Comparison of ENCODE assay signal across 21 cellular contexts in the genomic region with DNA sequence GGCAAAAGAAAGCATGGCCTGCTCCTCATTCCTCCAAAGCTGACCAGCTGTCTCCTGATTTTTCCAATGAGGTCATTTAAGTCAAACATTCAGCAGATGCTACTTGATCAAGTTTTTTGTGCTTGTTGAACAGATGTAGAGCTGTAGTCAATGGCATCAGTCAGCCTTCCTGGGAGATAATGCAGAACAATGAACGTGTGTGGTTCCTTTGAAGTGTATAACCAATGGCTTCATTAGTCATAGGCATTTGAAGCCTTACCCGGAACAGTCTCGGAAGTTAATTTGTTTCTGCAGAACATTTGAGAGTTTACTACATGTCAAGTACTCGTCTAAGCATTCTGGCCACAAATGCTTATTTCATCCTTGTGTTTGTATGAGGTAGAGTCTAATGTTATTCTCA.
DNase-seq lines count a peak whose midpoint lies in the region; ATAC-seq and TF ChIP-seq lines count a peak whose summit lies in the region.
"Had no signal": no experiment of that assay in that cellular context is flagged by ENCODE, and none has a peak within 500 bp of the region (broad histone marks: within the 10 kb centered on the region; RNA-seq: fewer than 3 reads in every experiment).

No MANE protein-coding gene starts in this region.

- no peak for TF ChIP-seq CTCF in left lung (IDR thresholded peaks at IDR 0.05)
- no peak for TF ChIP-seq CTCF in smooth muscle cell (IDR thresholded peaks at IDR 0.05; ENCODE audit: borderline replicate concordance, insufficient read depth, poor library complexity, severe bottlenecking)

- peaks cover 8% of the 10 kb centered on the region for H3K27me3 Mint-ChIP-seq in activated naive CD8-positive, alpha-beta T cell treated with anti-CD3 and anti-CD28 coated beads, Interleukin-2, amount 50 U/mL, for 24 hours

- H3K79me2 ChIP-seq in smooth muscle cell (ENCODE audit: low read depth), result no peaks in the 10 kb centered on the region

- no peak overlapping the region for H3K27ac Mint-ChIP-seq in activated naive CD8-positive, alpha-beta T cell treated with anti-CD3 and anti-CD28 coated beads, Interleukin-2, amount 50 U/mL, for 24 hours
- H3K27ac Mint-ChIP-seq: H9, HFFc6 had no signal

- peak; percentile 21 for DNase-seq in A172 (ENCODE audit: low spot score)
- DNase-seq in SJCRH30, result peak; percentile 13 to 53
- DNase-seq in left lung, result no peak
- no peak for DNase-seq in smooth muscle cell (lab: John Stamatoyannopoulos, UW; ENCODE audit: unreplicated experiment)
- DNase-seq in activated naive CD8-positive, alpha-beta T cell treated with anti-CD3 and anti-CD28 coated beads, Interleukin-2, amount 50 U/mL, for 24 hours, result no peak
- DNase-seq: BE2C, DND-41, H9, HFFc6, KBM-7, NCI-H1092 treated with DMSO at 0.1 percent for 48 hours, NCI-H1436 treated with DMSO at 0.1 percent for 48 hours, NCI-H1930, NCI-H510A treated with DMSO at 0.1 percent for 48 hours, NCI-H748 treated with DMSO at 0.1 percent for 48 hours, SIG-M5 had no signal

- peaks cover 10% of the 10 kb centered on the region for H3K4me1 ChIP-seq in SJCRH30
- H3K4me1 ChIP-seq in left lung, result no peaks in the 10 kb centered on the region
- H3K4me1 ChIP-seq in smooth muscle cell (ENCODE audit: low read depth), result peaks cover 11% of the 10 kb centered on the region
- H3K4me1 ChIP-seq: A549, BE2C had no signal

- no peaks in the 10 kb centered on the region for H3K27me3 ChIP-seq in SJCRH30
- H3K27me3 ChIP-seq in left lung, result no peaks in the 10 kb centered on the region
- H3K27me3 ChIP-seq in smooth muscle cell (ENCODE audit: low read depth), result no peaks in the 10 kb centered on the region
- H3K27me3 ChIP-seq: BE2C had no signal

- H3K36me3 Mint-ChIP-seq in activated naive CD8-positive, alpha-beta T cell treated with anti-CD3 and anti-CD28 coated beads, Interleukin-2, amount 50 U/mL, for 24 hours (ENCODE audit: low read depth), result no peaks in the 10 kb centered on the region

- H3K36me3 ChIP-seq in SJCRH30 (no peaks in the 10 kb centered on the region), left lung (no peaks in the 10 kb centered on the region), smooth muscle cell (ENCODE audit: low read depth) (no peaks in the 10 kb centered on the region)
- H3K36me3 ChIP-seq: BE2C had no signal

- H2AFZ ChIP-seq in smooth muscle cell (ENCODE audit: low read depth), result no peak overlapping the region

- H3K9ac ChIP-seq in smooth muscle cell (ENCODE audit: low read depth), result no peak overlapping the region

- no peaks in the 10 kb centered on the region for H4K20me1 ChIP-seq in smooth muscle cell (ENCODE audit: low read depth)

- 11% methylated on average over 4 of the region's 4 CpGs for WGBS in smooth muscle cell (ENCODE audit: low lambda C conversion rate)

- no peak overlapping the region for H3K4me3 Mint-ChIP-seq in activated naive CD8-positive, alpha-beta T cell treated with anti-CD3 and anti-CD28 coated beads, Interleukin-2, amount 50 U/mL, for 24 hours
- H3K4me3 Mint-ChIP-seq: H9, HFFc6 had no signal

- ATAC-seq in left lung (peak; percentile 50), HG03342 (IDR thresholded peaks at IDR 0.05; ENCODE audit: unreplicated experiment) (no peak), HG02571 (IDR thresholded peaks at IDR 0.05; ENCODE audit: unreplicated experiment) (no peak)
- ATAC-seq in activated naive CD8-positive, alpha-beta T cell treated with anti-CD3 and anti-CD28 coated beads, Interleukin-2, amount 50 U/mL, for 24 hours, result no peak
- ATAC-seq: A549, GM12878 had no signal

- H3K4me2 ChIP-seq in smooth muscle cell, result peak overlapping the region; percentile 37
- H3K4me2 ChIP-seq: A549 had no signal

- peak overlapping the region; percentile 56 for H3K27ac ChIP-seq in SJCRH30
- H3K27ac ChIP-seq in left lung, result no peak overlapping the region
- H3K27ac ChIP-seq in smooth muscle cell (ENCODE audit: low read depth), result no peak overlapping the region
- H3K27ac ChIP-seq: A549, HL-60 had no signal

- H3K4me3 ChIP-seq in SJCRH30 (no peak overlapping the region), left lung (no peak overlapping the region), smooth muscle cell (no peak overlapping the region)
- H3K4me3 ChIP-seq: A549, GM12878 had no signal

- intact Hi-C loops in left lung (cut with DNase I), result no loop called here

- no peaks in the 10 kb centered on the region for H3K4me1 Mint-ChIP-seq in activated naive CD8-positive, alpha-beta T cell treated with anti-CD3 and anti-CD28 coated beads, Interleukin-2, amount 50 U/mL, for 24 hours
- H3K4me1 Mint-ChIP-seq: H9 had no signal

- no peaks in the 10 kb centered on the region for H3K9me3 ChIP-seq in SJCRH30 (replicated peaks)
- no peaks in the 10 kb centered on the region for H3K9me3 ChIP-seq in left lung
- no peaks in the 10 kb centered on the region for H3K9me3 ChIP-seq in smooth muscle cell (replicated peaks; ENCODE audit: low read depth)
- H3K9me3 ChIP-seq: A549, BE2C had no signal

- no peaks in the 10 kb centered on the region for H3K9me3 Mint-ChIP-seq in activated naive CD8-positive, alpha-beta T cell treated with anti-CD3 and anti-CD28 coated beads, Interleukin-2, amount 50 U/mL, for 24 hours
- H3K9me3 Mint-ChIP-seq: H9 had no signal

- H3F3A ChIP-seq in smooth muscle cell (ENCODE audit: low read depth), result peaks cover under 1% of the 10 kb centered on the region

Comparison
In these comparisons a context has a peak if more than half of its experiments do, and no peak if none do; other contexts are left out.
1. DNase-seq: peak in A172 (single experiment) and SJCRH30 (2 of 2); none in left lung (0 of 2), smooth muscle cell (single experiment) and activated naive CD8-positive, alpha-beta T cell treated with anti-CD3 and anti-CD28 coated beads, Interleukin-2, amount 50 U/mL, for 24 hours (single experiment).